18 cellular contexts compared by ENCODE assay signal in genomic region chr11:67795746-67796145, GRCh38.
DNase-seq lines count a peak whose midpoint lies in the region; ATAC-seq and TF ChIP-seq lines count a peak whose summit lies in the region.
"Had no signal": no experiment of that assay in that cellular context is flagged by ENCODE, and none has a peak within 500 bp of the region (broad histone marks: within the 10 kb centered on the region; RNA-seq: fewer than 3 reads in every experiment).

No MANE protein-coding gene starts in this region.

- no peak overlapping the region for H2AFZ ChIP-seq in DND-41 (ENCODE audit: low read depth, low read length)

- no peak overlapping the region for H3K4me2 ChIP-seq in DND-41 (ENCODE audit: insufficient read depth, low read length)
- H3K4me2 ChIP-seq in mesendoderm (ENCODE audit: low read length), result no peak overlapping the region
- H3K4me2 ChIP-seq: A549; BLaER1 treated with 17β-estradiol and CSF1 and Interleukin-3, amounts not matched to agents 10 nM and 100 nM had no signal

- TF ChIP-seq CTCF in DND-41 (IDR thresholded peaks at IDR 0.05; ENCODE audit: borderline replicate concordance, extremely low read depth, low read length, poor library complexity, severe bottlenecking), result no peak

- no peak overlapping the region for H3K4me3 ChIP-seq in DND-41 (ENCODE audit: low read depth in 1 of 2, low read length in 2 of 2)
- no peak overlapping the region for H3K4me3 ChIP-seq in mesendoderm (ENCODE audit: low read length)
- H3K4me3 ChIP-seq: A549; BLaER1 treated with 17β-estradiol and CSF1 and Interleukin-3, amounts not matched to agents 10 nM and 100 nM; GM12878 had no signal

- H3K18ac ChIP-seq in mesendoderm (ENCODE audit: low read length), result no peak overlapping the region

- H3K27ac ChIP-seq in DND-41 (ENCODE audit: low read length) (peak overlapping the region; percentile 42; the same call in 1 of the 2 replicates), mesendoderm (ENCODE audit: low read depth, low read length) (no peak overlapping the region)
- H3K27ac ChIP-seq: 22Rv1; A549; BLaER1 treated with 17β-estradiol and CSF1 and Interleukin-3, amounts not matched to agents 10 nM and 100 nM; C4-2B had no signal

- H3K56ac ChIP-seq in mesendoderm (ENCODE audit: low read length), result peak overlapping the region; percentile 25

- intact Hi-C loops in posterior vena cava (cut with DNase I), result no loop called here
- intact Hi-C loops in left cardiac atrium (cut with DNase I), result no loop called here

- no peaks in the 10 kb centered on the region for H4K20me1 ChIP-seq in DND-41 (ENCODE audit: insufficient read depth, low read length)
- H4K20me1 ChIP-seq: BLaER1 treated with 17β-estradiol and CSF1 and Interleukin-3, amounts not matched to agents 10 nM and 100 nM had no signal

- H3K4me1 ChIP-seq in DND-41 (ENCODE audit: insufficient read depth, low read length) (peaks cover 31% of the 10 kb centered on the region), mesendoderm (ENCODE audit: control insufficient read depth, low read depth, low read length) (no peaks in the 10 kb centered on the region)

- no peak overlapping the region for H2AK5ac ChIP-seq in mesendoderm (ENCODE audit: low read length)

- H3K27me3 ChIP-seq in DND-41 (ENCODE audit: insufficient read depth, low read length, poor library complexity) (no peaks in the 10 kb centered on the region), mesendoderm (ENCODE audit: insufficient read depth, low read length, poor library complexity) (no peaks in the 10 kb centered on the region)
- H3K27me3 ChIP-seq: BLaER1 treated with 17β-estradiol and CSF1 and Interleukin-3, amounts not matched to agents 10 nM and 100 nM had no signal

- H3K9ac ChIP-seq in DND-41 (ENCODE audit: low read depth, low read length) (no peak overlapping the region), mesendoderm (ENCODE audit: low read length) (no peak overlapping the region)
- H3K9ac ChIP-seq: BLaER1 treated with 17β-estradiol and CSF1 and Interleukin-3, amounts not matched to agents 10 nM and 100 nM had no signal

- no peak overlapping the region for H2BK15ac ChIP-seq in mesendoderm (replicated peaks; ENCODE audit: low read depth)

- DNase-seq in DND-41 (no peak), mesendoderm (no peak), posterior vena cava (ENCODE audit: low spot score) (peak; percentile 80), left cardiac atrium (no peak)
- no peak for DNase-seq in stimulated activated naive CD4-positive, alpha-beta T cell (lab: John Stamatoyannopoulos, UW)
- DNase-seq: AML-193; Caco-2; Calu3; CD4-positive, alpha-beta T cell; CD8-positive, alpha-beta T cell; DMS79 treated with DMSO at 0.1 percent for 48 hours; EL; GDM1 had no signal

- no peak overlapping the region for H2BK5ac ChIP-seq in mesendoderm (ENCODE audit: low read length)

- H3K36me3 ChIP-seq in DND-41 (ENCODE audit: insufficient read depth, low read length) (no peaks in the 10 kb centered on the region), mesendoderm (ENCODE audit: control insufficient read depth, insufficient read depth, low read length) (no peaks in the 10 kb centered on the region)
- H3K36me3 ChIP-seq: BLaER1 treated with 17β-estradiol and CSF1 and Interleukin-3, amounts not matched to agents 10 nM and 100 nM had no signal

- WGBS in mesendoderm (ENCODE audit: extremely low coverage, insufficient coverage, low lambda C conversion rate), result no CpG with 5 or more reads among the region's 12 CpGs

- H3K79me2 ChIP-seq in DND-41 (ENCODE audit: insufficient read depth, low read length) (no peaks in the 10 kb centered on the region), mesendoderm (ENCODE audit: control insufficient read depth, insufficient read depth, low read length) (no peaks in the 10 kb centered on the region)

- no peaks in the 10 kb centered on the region for H3K79me1 ChIP-seq in mesendoderm (ENCODE audit: low read length)

- H4K8ac ChIP-seq in mesendoderm (ENCODE audit: low read depth, low read length), result no peak overlapping the region

- ATAC-seq in DND-41 (ENCODE audit: insufficient read depth, low read depth) (no peak), left cardiac atrium (no peak)
- ATAC-seq: A549; CD8-positive, alpha-beta T cell; GM12878 had no signal

- H2BK120ac ChIP-seq in mesendoderm (ENCODE audit: low read depth, low read length), result no peak overlapping the region

- H3K23ac ChIP-seq in mesendoderm (ENCODE audit: low read length), result no peak overlapping the region

- H3K9me3 ChIP-seq in DND-41 (ENCODE audit: insufficient read depth, low read length, severe bottlenecking), result no peaks in the 10 kb centered on the region
- H3K9me3 ChIP-seq: A549; BLaER1 treated with 17β-estradiol and CSF1 and Interleukin-3, amounts not matched to agents 10 nM and 100 nM; Caco-2 had no signal

- no peak overlapping the region for H3K4ac ChIP-seq in mesendoderm (ENCODE audit: low read depth, low read length)

- no peak overlapping the region for H4K5ac ChIP-seq in mesendoderm (ENCODE audit: low read length)
